8 cellular contexts compared by ENCODE assay signal in genomic region chr3:48186993-48187578, GRCh38. TPM values are rescaled to one million over a fixed set of nuclear protein-coding genes. Genes with fewer than 3 reads are reported as not detected.
DNase-seq lines count a peak whose midpoint lies in the region; ATAC-seq and TF ChIP-seq lines count a peak whose summit lies in the region.

No MANE protein-coding gene starts in this region.

- no peaks in the 10 kb centered on the region for H3K27me3 ChIP-seq in dorsolateral prefrontal cortex

- H3K27ac ChIP-seq in C4-2B (peak overlapping the region; percentile 90), dorsolateral prefrontal cortex (peak overlapping the region in 1 of 59 donors; percentile 63)

- ATAC-seq in natural killer cell treated with Interleukin-12 subunit alpha and Interleukin-12 subunit beta and Interleukin-15 and Interleukin-18, amount 100 ng/mL, for 72 hours = no peak
- ATAC-seq in HG03378 (IDR thresholded peaks at IDR 0.05; ENCODE audit: unreplicated experiment) = no peak

- H3K36me3 Mint-ChIP-seq in natural killer cell treated with Interleukin-12 subunit alpha and Interleukin-12 subunit beta and Interleukin-15 and Interleukin-18, amount 100 ng/mL, for 72 hours = peaks cover 15% of the 10 kb centered on the region

- in situ Hi-C loops in G401 (cut with HindIII; ENCODE audit: low sequenced_read_pairs) = no loop called here

- H3K9me3 Mint-ChIP-seq in natural killer cell treated with Interleukin-12 subunit alpha and Interleukin-12 subunit beta and Interleukin-15 and Interleukin-18, amount 100 ng/mL, for 72 hours = no peaks in the 10 kb centered on the region

- DNase-seq in LHCN-M2 (ENCODE audit: low read depth) = peak; percentile 24
- no peak for DNase-seq in dorsolateral prefrontal cortex
- no peak for DNase-seq in natural killer cell treated with Interleukin-12 subunit alpha and Interleukin-12 subunit beta and Interleukin-15 and Interleukin-18, amount 100 ng/mL, for 72 hours (ENCODE audit: low spot score)
- no peak for DNase-seq in NCI-H524 treated with DMSO at 0.1 percent for 48 hours (lab: John Stamatoyannopoulos, UW)
- DNase-seq in occipital lobe (lab: John Stamatoyannopoulos, UW) = no peak
- no peak for DNase-seq in G401 (ENCODE audit: low spot score)

- peak overlapping the region; percentile 94 for H3K4me3 Mint-ChIP-seq in natural killer cell treated with Interleukin-12 subunit alpha and Interleukin-12 subunit beta and Interleukin-15 and Interleukin-18, amount 100 ng/mL, for 72 hours

- peak overlapping the region; percentile 55 to 97 (median 82) for H3K4me3 ChIP-seq in dorsolateral prefrontal cortex

- peak overlapping the region; percentile 75 to 80 for H3K27ac Mint-ChIP-seq in natural killer cell treated with Interleukin-12 subunit alpha and Interleukin-12 subunit beta and Interleukin-15 and Interleukin-18, amount 100 ng/mL, for 72 hours

- intact Hi-C loops in dorsolateral prefrontal cortex (cut with DNase I) = loop anchor here in 1 of 2 donors (5.0 kb wide), 1 partner anchor 245 kb away; the partner anchor contains the start of gene PLXNB1

- no peaks in the 10 kb centered on the region for H3K27me3 Mint-ChIP-seq in natural killer cell treated with Interleukin-12 subunit alpha and Interleukin-12 subunit beta and Interleukin-15 and Interleukin-18, amount 100 ng/mL, for 72 hours

- H3K4me1 Mint-ChIP-seq in natural killer cell treated with Interleukin-12 subunit alpha and Interleukin-12 subunit beta and Interleukin-15 and Interleukin-18, amount 100 ng/mL, for 72 hours (ENCODE audit: low read depth in 2 of 2) = peaks cover 9 to 24% of the 10 kb centered on the region in 2 donors

- no peak for TF ChIP-seq CTCF in C4-2B (conservative IDR thresholded peaks at IDR 0.05)
- no peak for TF ChIP-seq CTCF in dorsolateral prefrontal cortex (IDR thresholded peaks at IDR 0.05 in 54 of 56, conservative IDR thresholded peaks at IDR 0.05 in 2 of 56; ENCODE audit: low read depth in 1 of 56, partially characterized antibody in 56 of 56)

RNA-seq across cellular contexts. Expression of gene CDC25A, which starts 1.1 kb away (rescaled TPM):
- total RNA-seq in LHCN-M2 (2014; rRNA removed) = 21.8 and 34.2 TPM in 2 replicates
- polyA plus RNA-seq in LHCN-M2 (2012) = 6.9 TPM
- total RNA-seq in dorsolateral prefrontal cortex = 1 to 10 TPM in 67 of 120 experiments, under 1 TPM in 53; 0.18 to 3.9 (median 1.1) TPM
- 10 to 100 TPM; 35.8 to 76.7 TPM for total RNA-seq in natural killer cell treated with Interleukin-12 subunit alpha and Interleukin-12 subunit beta and Interleukin-15 and Interleukin-18, amount 100 ng/mL, for 72 hours
- 3.7 TPM for total RNA-seq in occipital lobe
- 42.5 and 45.4 TPM in 2 replicates for total RNA-seq in G401 (2014; rRNA removed; shearing (Covaris generic))

RNA-seq across cellular contexts. Expression of gene CAMP, which starts 36.2 kb away (rescaled TPM):
- total RNA-seq in LHCN-M2 (2014; rRNA removed) (not detected in 2 replicates), dorsolateral prefrontal cortex (under 1 TPM in 1 of 120 experiments, not detected in 119; 0.88 TPM), occipital lobe (not detected)
- not detected for polyA plus RNA-seq in LHCN-M2 (2012)
- not detected for total RNA-seq in natural killer cell treated with Interleukin-12 subunit alpha and Interleukin-12 subunit beta and Interleukin-15 and Interleukin-18, amount 100 ng/mL, for 72 hours
- not detected in 2 replicates for total RNA-seq in G401 (2014; rRNA removed; shearing (Covaris generic))

RNA-seq across cellular contexts. Expression of gene ZNF589, which starts 53.8 kb away (rescaled TPM):
- 3.0 and 3.2 TPM in 2 replicates for total RNA-seq in LHCN-M2 (2014; rRNA removed)
- polyA plus RNA-seq in LHCN-M2 (2012) = 1.9 TPM
- 10 to 100 TPM; 15.7 to 37.4 (median 23.2) TPM for total RNA-seq in dorsolateral prefrontal cortex
- total RNA-seq in natural killer cell treated with Interleukin-12 subunit alpha and Interleukin-12 subunit beta and Interleukin-15 and Interleukin-18, amount 100 ng/mL, for 72 hours = 10 to 100 TPM; 23.9 to 51.3 TPM
- total RNA-seq in occipital lobe = 26.8 TPM
- total RNA-seq in G401 (2014; rRNA removed; shearing (Covaris generic)) = 8.1 and 14.8 TPM in 2 replicates
